Comparison of ENCODE assay signal across 9 cellular contexts in genomic region chr2:180604077-180604476, GRCh38.
A peak's percentile ranks its signal among the peaks of the same experiment; 100 is the strongest.
DNase-seq lines count a peak whose midpoint lies in the region; ATAC-seq and TF ChIP-seq lines count a peak whose summit lies in the region.
"Had no signal": no experiment of that assay in that cellular context is flagged by ENCODE, and none has a peak within 500 bp of the region (broad histone marks: within the 10 kb centered on the region; RNA-seq: fewer than 3 reads in every experiment).

No MANE protein-coding gene starts in this region.

- DNase-seq in Caco-2 (peak in 1 of 2 experiments; percentile 19), NCI-H526 treated with DMSO at 0.1 percent for 48 hours (lab: John Stamatoyannopoulos, UW) (peak; percentile 8), fibroblast of peridontal ligament (ENCODE audit: extremely low read depth) (peak; percentile 29), omental fat pad (ENCODE audit: low spot score) (no peak), ecto neural progenitor cell (ENCODE audit: low spot score) (no peak), NCI-H1694 (lab: John Stamatoyannopoulos, UW) (no peak)
- DNase-seq: retina had no signal

- POLR2A ChIA-PET in Caco-2 (lab: Charles Lee): no interaction called here

- no peak overlapping the region for H3K27ac Mint-ChIP-seq in Caco-2 (ENCODE audit: unreplicated experiment)

- H3K27me3 Mint-ChIP-seq in Caco-2 (ENCODE audit: insufficient read depth, unreplicated experiment): no peaks in the 10 kb centered on the region

- H3K27me3 ChIP-seq in Caco-2 (replicated peaks; ENCODE audit: control insufficient read depth, insufficient read depth, low read length): no peaks in the 10 kb centered on the region

- H3K4me3 ChIP-seq in Caco-2 (ENCODE audit: low read depth, low read length): no peak overlapping the region

- no peaks in the 10 kb centered on the region for H3K9me3 ChIP-seq in Caco-2

- CTCF ChIA-PET in Caco-2 (lab: Charles Lee): no interaction called here

- peaks cover 7% of the 10 kb centered on the region for H3K4me1 Mint-ChIP-seq in Caco-2 (ENCODE audit: low read depth, unreplicated experiment)

- no peaks in the 10 kb centered on the region for H3K36me3 Mint-ChIP-seq in Caco-2 (ENCODE audit: insufficient read depth, unreplicated experiment)

- H3K36me3 ChIP-seq in Caco-2 (ENCODE audit: control insufficient read depth, insufficient read depth, low read length): no peaks in the 10 kb centered on the region

- TF ChIP-seq CTCF in Caco-2 (IDR thresholded peaks at IDR 0.05; ENCODE audit: insufficient read depth in 1 of 2, low read depth in 1 of 2, low read length in 1 of 2, severe bottlenecking in 1 of 2, unreplicated experiment in 1 of 2) (peak; percentile 41 to 49), omental fat pad (IDR thresholded peaks at IDR 0.05) (no peak)

- H3K4me1 ChIP-seq in Caco-2: no peaks in the 10 kb centered on the region

- intact Hi-C loops in Caco-2 (cut with micrococcal nuclease; ENCODE audit: unreplicated experiment): loop anchor here (10.0 kb wide), 2 partner anchors 161 to 191 kb away; no protein-coding TSS in a partner anchor

- no TSS peak for BruUV-seq in Caco-2 (replicated peaks; lab: Mats Ljungman, UMichigan)

- ATAC-seq in GM21576 (IDR thresholded peaks at IDR 0.05; ENCODE audit: unreplicated experiment): peak; percentile 73
- ATAC-seq in omental fat pad (ENCODE audit: low FRiP score): no peak
- no peak for ATAC-seq in HG02970 (IDR thresholded peaks at IDR 0.05; ENCODE audit: low FRiP score, unreplicated experiment)

- no peak overlapping the region for H3K4me3 Mint-ChIP-seq in Caco-2 (ENCODE audit: unreplicated experiment)

- no peaks in the 10 kb centered on the region for H3K9me3 Mint-ChIP-seq in Caco-2 (ENCODE audit: unreplicated experiment)

Comparison
In these comparisons a context has a peak if more than half of its experiments do, and no peak if none do; other contexts are left out.
1. DNase-seq: peak in NCI-H526 treated with DMSO at 0.1 percent for 48 hours (single experiment) and fibroblast of peridontal ligament (single experiment); none in omental fat pad (single experiment), ecto neural progenitor cell (single experiment) and NCI-H1694 (single experiment).
2. CTCF ChIP-seq: peak in Caco-2 (2 of 2); none in omental fat pad (0 of 3).